27 cellular contexts compared by ENCODE assay signal in the genomic region with DNA sequence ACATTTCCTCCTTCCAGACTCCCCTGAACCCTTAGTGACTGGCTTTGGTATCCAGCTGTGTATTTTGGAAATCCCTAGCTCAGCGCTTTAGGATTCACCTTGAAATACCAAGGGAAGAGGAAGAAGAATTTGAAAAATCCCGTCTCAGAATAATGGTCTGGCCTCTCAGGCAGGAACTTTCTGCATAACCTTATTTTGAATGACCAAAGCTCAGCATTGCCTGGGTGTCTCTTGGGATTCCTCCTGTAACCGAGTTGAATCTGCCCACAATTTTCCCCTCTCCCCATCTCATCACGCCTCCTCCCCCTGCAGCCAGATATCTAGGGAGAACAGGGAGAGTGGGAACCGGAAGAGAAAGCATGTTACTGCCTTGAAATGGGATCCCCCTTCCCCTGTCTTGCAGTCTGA.
A peak's percentile ranks its signal among the peaks of the same experiment; 100 is the strongest.
DNase-seq lines count a peak whose midpoint lies in the region; ATAC-seq, FAIRE-seq and TF ChIP-seq lines count a peak whose summit lies in the region.
"Had no signal": no experiment of that assay in that cellular context is flagged by ENCODE, and none has a peak within 500 bp of the region (broad histone marks: within the 10 kb centered on the region; RNA-seq: fewer than 3 reads in every experiment).

No MANE protein-coding gene starts in this region.

- FAIRE-seq in D721Med (lab: Jason Lieb, UNC) = no peak
- FAIRE-seq: colon, G401.6, kidney had no signal

- no peak for TF ChIP-seq CTCF in WTC11 (IDR thresholded peaks at IDR 0.05)
- TF ChIP-seq CTCF in osteoblast (IDR thresholded peaks at IDR 0.05; ENCODE audit: extremely low read depth, low read depth, low read length) = no peak
- TF ChIP-seq CTCF in D721Med (IDR thresholded peaks at IDR 0.05; ENCODE audit: insufficient read depth, missing control alignments) = no peak

- DNase-seq in activated T-cell treated with anti-CD3 and anti-CD28 coated beads, Interleukin-2, amount 50 U/mL, for 24 hours = no peak
- no peak for DNase-seq in activated T-cell treated with anti-CD3 and anti-CD28 coated beads, Interleukin-2, amount 50 U/mL, for 1 hour
- DNase-seq in WTC11 (ENCODE audit: low spot score) = peak; percentile 63
- peak; percentile 94 for DNase-seq in iPS DF 4.7 (ENCODE audit: extremely low read depth, low spot score)
- DNase-seq in osteoblast (ENCODE audit: insufficient read length, low spot score, missing footprints) = no peak
- DNase-seq in activated effector memory CD4-positive, alpha-beta T cell treated with anti-CD3 and anti-CD28 coated beads, Interleukin-2, amount 50 U/mL, for 16 hours = no peak
- DNase-seq in D721Med (ENCODE audit: insufficient read length, low spot score) = no peak
- DNase-seq in activated CD4-positive, alpha-beta T cell treated with anti-CD3 and anti-CD28 coated beads, Interleukin-2, amount 10 ng/mL, durations not matched to agents 7 days and 5 days = no peak
- DNase-seq: activated CD8-positive, alpha-beta T cell treated with anti-CD3 and anti-CD28 coated beads, Interleukin-2, amount 10 ng/mL, durations not matched to agents 7 days and 5 days; activated naive CD8-positive, alpha-beta T cell treated with anti-CD3 and anti-CD28 coated beads, Interleukin-2, amount 10 ng/mL, durations not matched to agents 7 days and 5 days; BE2C; brain microvascular endothelial cell; head of caudate nucleus; kidney; NCI-H1048; NCI-H2029; NCI-H226; Peyer's patch; right lobe of liver; SJCRH30; stimulated activated CD4-positive, alpha-beta T cell treated with anti-CD3 and anti-CD28 coated beads, Interleukin-15, amount 100 ng/mL, for 24 hours had no signal

- H3K27ac Mint-ChIP-seq in activated T-cell treated with anti-CD3 and anti-CD28 coated beads, Interleukin-2, amount 50 U/mL, for 24 hours = peak overlapping the region; percentile 60
- H3K27ac Mint-ChIP-seq in WTC11 = peak overlapping the region; percentile 97
- no peak overlapping the region for H3K27ac Mint-ChIP-seq in activated CD4-positive, alpha-beta T cell treated with anti-CD3 and anti-CD28 coated beads, Interleukin-2, amount 10 ng/mL, durations not matched to agents 7 days and 5 days
- H3K27ac Mint-ChIP-seq: activated CD8-positive, alpha-beta T cell treated with anti-CD3 and anti-CD28 coated beads, Interleukin-2, amount 10 ng/mL, durations not matched to agents 7 days and 5 days; activated naive CD8-positive, alpha-beta T cell treated with anti-CD3 and anti-CD28 coated beads, Interleukin-2, amount 10 ng/mL, durations not matched to agents 7 days and 5 days had no signal

- no peak overlapping the region for H3K4me2 ChIP-seq in osteoblast (ENCODE audit: insufficient read depth, low read length)

- H3K9me3 Mint-ChIP-seq in activated T-cell treated with anti-CD3 and anti-CD28 coated beads, Interleukin-2, amount 50 U/mL, for 24 hours = peaks cover 5% of the 10 kb centered on the region
- H3K9me3 Mint-ChIP-seq in WTC11 = peaks cover 9% of the 10 kb centered on the region
- no peaks in the 10 kb centered on the region for H3K9me3 Mint-ChIP-seq in activated CD4-positive, alpha-beta T cell treated with anti-CD3 and anti-CD28 coated beads, Interleukin-2, amount 10 ng/mL, durations not matched to agents 7 days and 5 days
- H3K9me3 Mint-ChIP-seq: activated naive CD8-positive, alpha-beta T cell treated with anti-CD3 and anti-CD28 coated beads, Interleukin-2, amount 10 ng/mL, durations not matched to agents 7 days and 5 days had no signal

- H3K4me3 ChIP-seq in osteoblast (ENCODE audit: insufficient read depth, low read length) = no peak overlapping the region
- H3K4me3 ChIP-seq: lung, Peyer's patch, right lobe of liver, SJCRH30 had no signal

- peak overlapping the region; percentile 88 for H3K27ac ChIP-seq in osteoblast (ENCODE audit: low read depth, low read length)
- H3K27ac ChIP-seq: brain microvascular endothelial cell, parathyroid adenoma, Peyer's patch, right lobe of liver, SJCRH30 had no signal

- no peaks in the 10 kb centered on the region for H3K9me3 ChIP-seq in osteoblast (ENCODE audit: low read depth, low read length)
- H3K9me3 ChIP-seq: BE2C, Peyer's patch, right lobe of liver, SJCRH30 had no signal

- peaks cover 10% of the 10 kb centered on the region for H3K27me3 Mint-ChIP-seq in activated T-cell treated with anti-CD3 and anti-CD28 coated beads, Interleukin-2, amount 50 U/mL, for 24 hours
- H3K27me3 Mint-ChIP-seq in WTC11 (ENCODE audit: low read depth) = no peaks in the 10 kb centered on the region
- H3K27me3 Mint-ChIP-seq in activated CD4-positive, alpha-beta T cell treated with anti-CD3 and anti-CD28 coated beads, Interleukin-2, amount 10 ng/mL, durations not matched to agents 7 days and 5 days = no peaks in the 10 kb centered on the region

- peaks cover 34% of the 10 kb centered on the region for H3K4me1 Mint-ChIP-seq in activated T-cell treated with anti-CD3 and anti-CD28 coated beads, Interleukin-2, amount 50 U/mL, for 24 hours (ENCODE audit: low read depth)
- H3K4me1 Mint-ChIP-seq in WTC11 = peaks cover 53% of the 10 kb centered on the region
- peaks cover 11% of the 10 kb centered on the region for H3K4me1 Mint-ChIP-seq in activated CD4-positive, alpha-beta T cell treated with anti-CD3 and anti-CD28 coated beads, Interleukin-2, amount 10 ng/mL, durations not matched to agents 7 days and 5 days

- peak overlapping the region; percentile 20 for H2AFZ ChIP-seq in osteoblast (ENCODE audit: low read length)
- H2AFZ ChIP-seq: parathyroid adenoma had no signal

- peak; percentile 78 for ATAC-seq in WTC11
- ATAC-seq: activated CD8-positive, alpha-beta T cell treated with anti-CD3 and anti-CD28 coated beads, Interleukin-2, amount 10 ng/mL, durations not matched to agents 7 days and 5 days; HCT116; right lobe of liver had no signal

- H3K4me1 ChIP-seq in osteoblast (ENCODE audit: insufficient read depth, low read length) = peaks cover 34% of the 10 kb centered on the region
- H3K4me1 ChIP-seq: BE2C, parathyroid adenoma, Peyer's patch, right lobe of liver, SJCRH30 had no signal

- H3K79me2 ChIP-seq in osteoblast (ENCODE audit: insufficient read depth, low read length) = no peaks in the 10 kb centered on the region
- H3K79me2 ChIP-seq: parathyroid adenoma had no signal

- no peaks in the 10 kb centered on the region for H3K36me3 ChIP-seq in osteoblast (ENCODE audit: insufficient read depth, low read length)
- H3K36me3 ChIP-seq: BE2C, brain microvascular endothelial cell, Peyer's patch, right lobe of liver, SJCRH30, WERI-Rb-1 had no signal

- H3K4me3 Mint-ChIP-seq in activated T-cell treated with anti-CD3 and anti-CD28 coated beads, Interleukin-2, amount 50 U/mL, for 24 hours = no peak overlapping the region
- peak overlapping the region; percentile 47 for H3K4me3 Mint-ChIP-seq in WTC11
- H3K4me3 Mint-ChIP-seq in activated CD4-positive, alpha-beta T cell treated with anti-CD3 and anti-CD28 coated beads, Interleukin-2, amount 10 ng/mL, durations not matched to agents 7 days and 5 days = no peak overlapping the region
- H3K4me3 Mint-ChIP-seq: activated CD8-positive, alpha-beta T cell treated with anti-CD3 and anti-CD28 coated beads, Interleukin-2, amount 10 ng/mL, durations not matched to agents 7 days and 5 days; activated naive CD8-positive, alpha-beta T cell treated with anti-CD3 and anti-CD28 coated beads, Interleukin-2, amount 10 ng/mL, durations not matched to agents 7 days and 5 days had no signal

- H3K36me3 Mint-ChIP-seq in activated T-cell treated with anti-CD3 and anti-CD28 coated beads, Interleukin-2, amount 50 U/mL, for 24 hours (ENCODE audit: low read depth) = no peaks in the 10 kb centered on the region
- H3K36me3 Mint-ChIP-seq in WTC11 = peaks cover 12% of the 10 kb centered on the region
- no peaks in the 10 kb centered on the region for H3K36me3 Mint-ChIP-seq in activated CD4-positive, alpha-beta T cell treated with anti-CD3 and anti-CD28 coated beads, Interleukin-2, amount 10 ng/mL, durations not matched to agents 7 days and 5 days (ENCODE audit: low read depth)
- H3K36me3 Mint-ChIP-seq: activated naive CD8-positive, alpha-beta T cell treated with anti-CD3 and anti-CD28 coated beads, Interleukin-2, amount 10 ng/mL, durations not matched to agents 7 days and 5 days had no signal

- POLR2A ChIA-PET in WTC11 (lab: Charles Lee) = interaction anchor here (0.7 to 2.7 kb wide), 9 partner anchors 12 to 831 kb away, joined by 3 to 18 read pairs (median 4); a partner anchor contains a TSS
- POLR2A ChIA-PET in activated CD4-positive, alpha-beta T cell treated with anti-CD3 and anti-CD28 coated beads, Interleukin-2, amount 10 ng/mL, durations not matched to agents 7 days and 5 days (lab: Charles Lee) = no interaction called here

- CTCF ChIA-PET in WTC11 (lab: Charles Lee) = interaction anchor here (0.6 to 3.6 kb wide), 26 partner anchors 8 to 553 kb away, joined by 3 to 30 read pairs (median 6); a partner anchor contains a TSS
- CTCF ChIA-PET in activated CD4-positive, alpha-beta T cell treated with anti-CD3 and anti-CD28 coated beads, Interleukin-2, amount 10 ng/mL, durations not matched to agents 7 days and 5 days (lab: Charles Lee) = interaction anchor here (0.6 to 2.7 kb wide), 10 partner anchors 9 to 377 kb away, joined by 3 to 11 read pairs (median 5); no protein-coding TSS in a partner anchor

- H3K27me3 ChIP-seq in osteoblast (ENCODE audit: insufficient read depth, low read length) = no peaks in the 10 kb centered on the region
- H3K27me3 ChIP-seq: BE2C, brain microvascular endothelial cell, Peyer's patch, right lobe of liver, SJCRH30 had no signal

- no peaks in the 10 kb centered on the region for H4K20me1 ChIP-seq in osteoblast (ENCODE audit: insufficient read depth, low read length)

TF ChIP-seq in WTC11, 78 proteins besides CTCF, POLR2A, EP300 and RAD21 (continues in another document):
- no peak for TF ChIP-seq RELA (CRISPR knock-in tag; IDR thresholded peaks at IDR 0.05; ENCODE audit: borderline replicate concordance)
- TF ChIP-seq ZBTB21 (CRISPR knock-in tag; IDR thresholded peaks at IDR 0.05; ENCODE audit: borderline replicate concordance) = peak; percentile 63; the same call in 1 of the 2 replicates
- 0 out of 2 replicates have a peak, but pooled peaks have one; percentile 39 for TF ChIP-seq SMAD3 (CRISPR knock-in tag; IDR thresholded peaks at IDR 0.05; ENCODE audit: borderline replicate concordance)
- TF ChIP-seq, protein P1, sequence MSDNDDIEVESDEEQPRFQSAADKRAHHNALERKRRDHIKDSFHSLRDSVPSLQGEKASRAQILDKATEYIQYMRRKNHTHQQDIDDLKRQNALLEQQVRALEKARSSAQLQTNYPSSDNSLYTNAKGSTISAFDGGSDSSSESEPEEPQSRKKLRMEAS (CRISPR knock-in tag; IDR thresholded peaks at IDR 0.05) = peak; percentile 50
- TF ChIP-seq ESRRA (CRISPR knock-in tag; IDR thresholded peaks at IDR 0.05; ENCODE audit: borderline replicate concordance) = 0 out of 2 replicates have a peak, but pooled peaks have one; percentile 41
- TF ChIP-seq ETV6 (CRISPR knock-in tag; IDR thresholded peaks at IDR 0.05) = 0 out of 2 replicates have a peak, but pooled peaks have one; percentile 54
- no peak for TF ChIP-seq ZNF317 (CRISPR knock-in tag; IDR thresholded peaks at IDR 0.05; ENCODE audit: borderline replicate concordance, low read depth)
- TF ChIP-seq NR3C1 (CRISPR knock-in tag; conservative IDR thresholded peaks at IDR 0.05; ENCODE audit: low read depth) = 0 out of 2 replicates have a peak, but pooled peaks have one; percentile 54
- TF ChIP-seq TEAD1 (CRISPR knock-in tag; IDR thresholded peaks at IDR 0.05) = peak; percentile 87; the same call in 1 of the 2 replicates

Comparison
In these comparisons a context has a peak if more than half of its experiments do, and no peak if none do; other contexts are left out.
1. DNase-seq: peak in WTC11 (single experiment) and iPS DF 4.7 (single experiment); none in activated T-cell treated with anti-CD3 and anti-CD28 coated beads, Interleukin-2, amount 50 U/mL, for 24 hours (single experiment), activated T-cell treated with anti-CD3 and anti-CD28 coated beads, Interleukin-2, amount 50 U/mL, for 1 hour (single experiment), osteoblast (single experiment), activated effector memory CD4-positive, alpha-beta T cell treated with anti-CD3 and anti-CD28 coated beads, Interleukin-2, amount 50 U/mL, for 16 hours (single experiment), D721Med (single experiment) and activated CD4-positive, alpha-beta T cell treated with anti-CD3 and anti-CD28 coated beads, Interleukin-2, amount 10 ng/mL, durations not matched to agents 7 days and 5 days (single experiment).